1 cellular context compared by ENCODE assay signal in the genomic region with DNA sequence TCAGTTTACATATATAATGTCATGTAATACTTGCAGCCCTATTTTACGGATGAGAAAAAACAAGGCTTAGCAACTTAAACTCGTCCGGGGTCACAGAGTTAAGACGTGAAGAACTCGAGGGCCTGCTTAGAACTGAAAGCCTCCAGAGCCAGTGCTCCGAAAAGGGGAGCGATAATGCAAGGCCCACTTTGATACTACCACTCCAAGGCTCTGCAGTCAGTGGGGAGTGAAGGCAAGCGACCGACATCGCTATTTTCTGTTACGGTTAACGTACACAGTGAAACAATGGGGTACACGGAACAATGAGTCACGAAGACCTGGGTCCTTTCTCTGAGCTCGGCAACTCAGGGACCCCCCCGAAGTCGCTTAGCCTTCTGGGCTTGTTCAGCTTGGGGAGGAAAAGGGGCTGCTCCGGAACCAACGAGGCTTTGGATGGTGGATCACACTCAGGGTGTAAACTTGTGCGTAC.
TF ChIP-seq lines count a peak whose summit lies in the region.

No MANE protein-coding gene starts in this region.

TF ChIP-seq in GM12878, 131 proteins besides CTCF, POLR2A, EP300 and RAD21 (continued from another document):
- TF ChIP-seq, protein P1, sequence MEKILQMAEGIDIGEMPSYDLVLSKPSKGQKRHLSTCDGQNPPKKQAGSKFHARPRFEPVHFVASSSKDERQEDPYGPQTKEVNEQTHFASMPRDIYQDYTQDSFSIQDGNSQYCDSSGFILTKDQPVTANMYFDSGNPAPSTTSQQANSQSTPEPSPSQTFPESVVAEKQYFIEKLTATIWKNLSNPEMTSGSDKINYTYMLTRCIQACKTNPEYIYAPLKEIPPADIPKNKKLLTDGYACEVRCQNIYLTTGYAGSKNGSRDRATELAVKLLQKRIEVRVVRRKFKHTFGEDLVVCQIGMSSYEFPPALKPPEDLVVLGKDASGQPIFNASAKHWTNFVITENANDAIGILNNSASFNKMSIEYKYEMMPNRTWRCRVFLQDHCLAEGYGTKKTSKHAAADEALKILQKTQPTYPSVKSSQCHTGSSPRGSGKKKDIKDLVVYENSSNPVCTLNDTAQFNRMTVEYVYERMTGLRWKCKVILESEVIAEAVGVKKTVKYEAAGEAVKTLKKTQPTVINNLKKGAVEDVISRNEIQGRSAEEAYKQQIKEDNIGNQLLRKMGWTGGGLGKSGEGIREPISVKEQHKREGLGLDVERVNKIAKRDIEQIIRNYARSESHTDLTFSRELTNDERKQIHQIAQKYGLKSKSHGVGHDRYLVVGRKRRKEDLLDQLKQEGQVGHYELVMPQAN (conservative IDR thresholded peaks at IDR 0.05), result 0 out of 2 replicates have a peak, but pooled peaks have one; percentile 22
- TF ChIP-seq RELA (IDR thresholded peaks at IDR 0.05; ENCODE audit: borderline replicate concordance, partially characterized antibody) (no peak), CHD1 (IDR thresholded peaks at IDR 0.05; ENCODE audit: low read depth, low read length) (no peak), HDGF (IDR thresholded peaks at IDR 0.05) (no peak), RAD51 (IDR thresholded peaks at IDR 0.05) (peak; percentile 16; the same call in 1 of the 2 replicates), ATF7 (IDR thresholded peaks at IDR 0.05; ENCODE audit: low read depth) (no peak), YY1 (IDR thresholded peaks at IDR 0.05; ENCODE audit: low read depth, low read length) (no peak), STAT3 (IDR thresholded peaks at IDR 0.05; ENCODE audit: low read depth, low read length) (no peak), ETV6 (conservative IDR thresholded peaks at IDR 0.05 in 1 of 2, IDR thresholded peaks at IDR 0.05 in 1 of 2; ENCODE audit: borderline replicate concordance in 1 of 2, low read depth in 1 of 2) (no peak)
- TF ChIP-seq, protein P2, sequence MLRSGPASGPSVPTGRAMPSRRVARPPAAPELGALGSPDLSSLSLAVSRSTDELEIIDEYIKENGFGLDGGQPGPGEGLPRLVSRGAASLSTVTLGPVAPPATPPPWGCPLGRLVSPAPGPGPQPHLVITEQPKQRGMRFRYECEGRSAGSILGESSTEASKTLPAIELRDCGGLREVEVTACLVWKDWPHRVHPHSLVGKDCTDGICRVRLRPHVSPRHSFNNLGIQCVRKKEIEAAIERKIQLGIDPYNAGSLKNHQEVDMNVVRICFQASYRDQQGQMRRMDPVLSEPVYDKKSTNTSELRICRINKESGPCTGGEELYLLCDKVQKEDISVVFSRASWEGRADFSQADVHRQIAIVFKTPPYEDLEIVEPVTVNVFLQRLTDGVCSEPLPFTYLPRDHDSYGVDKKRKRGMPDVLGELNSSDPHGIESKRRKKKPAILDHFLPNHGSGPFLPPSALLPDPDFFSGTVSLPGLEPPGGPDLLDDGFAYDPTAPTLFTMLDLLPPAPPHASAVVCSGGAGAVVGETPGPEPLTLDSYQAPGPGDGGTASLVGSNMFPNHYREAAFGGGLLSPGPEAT (IDR thresholded peaks at IDR 0.05; ENCODE audit: low read depth), result no peak
